Comparison of ENCODE assay signal across 9 cellular contexts in the genomic region with DNA sequence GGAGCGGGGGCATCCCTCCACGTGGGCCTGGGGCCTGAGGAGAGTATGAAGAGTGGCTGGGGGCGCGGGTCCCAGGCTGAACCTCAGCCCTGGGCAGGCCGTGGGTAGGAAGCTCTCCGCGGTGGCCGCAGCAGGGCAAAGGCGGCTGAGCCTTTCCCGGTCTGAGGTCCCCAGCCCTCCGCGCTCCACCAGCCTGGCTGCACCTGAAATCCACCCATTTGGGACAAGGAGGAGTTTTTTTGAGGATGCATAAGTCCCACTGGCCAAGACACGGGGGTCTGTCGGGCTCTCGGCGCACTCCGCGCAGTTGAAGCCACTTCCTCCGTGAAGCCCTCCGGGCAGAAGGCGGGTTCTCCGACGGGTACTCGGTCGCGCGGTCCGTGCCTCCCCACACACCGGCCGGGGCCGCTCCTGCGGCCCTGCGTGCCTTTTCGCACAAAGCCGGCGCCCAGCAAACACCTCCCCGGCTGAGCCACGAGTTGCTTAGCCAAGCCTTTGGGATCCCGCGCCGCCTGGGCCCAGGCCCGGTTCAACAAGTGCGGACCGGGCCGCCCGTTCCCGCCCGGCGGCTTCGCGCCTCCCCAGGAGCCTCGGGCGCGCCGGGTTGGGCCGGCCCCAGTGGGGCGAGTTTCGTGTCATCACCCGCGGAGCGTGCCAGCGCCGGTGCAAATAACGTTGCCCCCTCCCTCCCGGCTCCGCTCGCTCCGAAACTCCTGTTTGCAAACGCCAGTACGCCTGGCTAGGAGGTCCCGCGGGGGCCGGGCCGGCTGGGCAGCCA. TPM values are rescaled to one million over a fixed set of nuclear protein-coding genes. Genes with fewer than 3 reads are reported as not detected.
DNase-seq lines count a peak whose midpoint lies in the region; ATAC-seq lines count a peak whose summit lies in the region.
"Had no signal": no experiment of that assay in that cellular context is flagged by ENCODE, and none has a peak within 500 bp of the region (broad histone marks: within the 10 kb centered on the region; RNA-seq: fewer than 3 reads in every experiment).

No MANE protein-coding gene starts in this region.

- intact Hi-C loops in left colon (cut with DNase I, micrococcal nuclease): no loop called here

- peak; percentile 57 for DNase-seq in activated T-cell treated with anti-CD3 and anti-CD28 coated beads, Interleukin-2, amount 50 U/mL, for 1 hour
- DNase-seq in activated T-cell treated with anti-CD3 and anti-CD28 coated beads for 4 hours (no peak), left colon (no peak), foreskin melanocyte (no peak), hippocampal formation (lab: John Stamatoyannopoulos, UW) (no peak)
- no peak for DNase-seq in stimulated activated naive B cell treated with anti-CD40 and anti-IgM and Interleukin-4, amounts not matched to agents 10 μg/mL and 1 μg/mL and 100 μg/mL, for 72 hours
- DNase-seq: foreskin fibroblast had no signal

- peak overlapping the region; percentile 83 for H3K4me3 Mint-ChIP-seq in activated naive CD4-positive, alpha-beta T cell treated with anti-CD3 and anti-CD28 coated beads, Interleukin-2, amount 50 U/mL, for 24 hours
- peak overlapping the region; percentile 66 to 67 for H3K4me3 Mint-ChIP-seq in stimulated activated naive B cell treated with anti-CD40 and anti-IgM and Interleukin-4, amounts not matched to agents 10 μg/mL and 1 μg/mL and 100 μg/mL, for 72 hours

- no peak overlapping the region for H3K27ac Mint-ChIP-seq in activated naive CD4-positive, alpha-beta T cell treated with anti-CD3 and anti-CD28 coated beads, Interleukin-2, amount 50 U/mL, for 24 hours
- peak overlapping the region; percentile 83 for H3K27ac Mint-ChIP-seq in stimulated activated naive B cell treated with anti-CD40 and anti-IgM and Interleukin-4, amounts not matched to agents 10 μg/mL and 1 μg/mL and 100 μg/mL, for 72 hours

- no peaks in the 10 kb centered on the region for H3K36me3 Mint-ChIP-seq in activated naive CD4-positive, alpha-beta T cell treated with anti-CD3 and anti-CD28 coated beads, Interleukin-2, amount 50 U/mL, for 24 hours
- H3K36me3 Mint-ChIP-seq in stimulated activated naive B cell treated with anti-CD40 and anti-IgM and Interleukin-4, amounts not matched to agents 10 μg/mL and 1 μg/mL and 100 μg/mL, for 72 hours: peaks cover 0 to 2% of the 10 kb centered on the region in 2 donors

- ATAC-seq in left colon: peak; percentile 18
- ATAC-seq in stimulated activated naive B cell treated with anti-CD40 and anti-IgM and Interleukin-4, amounts not matched to agents 10 μg/mL and 1 μg/mL and 100 μg/mL, for 72 hours (replicated peaks): no peak
- no peak for ATAC-seq in GM18517 (IDR thresholded peaks at IDR 0.05; ENCODE audit: unreplicated experiment)

- H3K4me1 Mint-ChIP-seq in activated naive CD4-positive, alpha-beta T cell treated with anti-CD3 and anti-CD28 coated beads, Interleukin-2, amount 50 U/mL, for 24 hours: peaks cover 14% of the 10 kb centered on the region
- H3K4me1 Mint-ChIP-seq in stimulated activated naive B cell treated with anti-CD40 and anti-IgM and Interleukin-4, amounts not matched to agents 10 μg/mL and 1 μg/mL and 100 μg/mL, for 72 hours: peaks cover 19 to 24% of the 10 kb centered on the region in 2 donors

- H3K27me3 Mint-ChIP-seq in activated naive CD4-positive, alpha-beta T cell treated with anti-CD3 and anti-CD28 coated beads, Interleukin-2, amount 50 U/mL, for 24 hours: peaks cover 31% of the 10 kb centered on the region
- H3K27me3 Mint-ChIP-seq in stimulated activated naive B cell treated with anti-CD40 and anti-IgM and Interleukin-4, amounts not matched to agents 10 μg/mL and 1 μg/mL and 100 μg/mL, for 72 hours: peaks cover 40 to 55% of the 10 kb centered on the region in 2 donors

- no peaks in the 10 kb centered on the region for H3K9me3 Mint-ChIP-seq in activated naive CD4-positive, alpha-beta T cell treated with anti-CD3 and anti-CD28 coated beads, Interleukin-2, amount 50 U/mL, for 24 hours
- no peaks in the 10 kb centered on the region for H3K9me3 Mint-ChIP-seq in stimulated activated naive B cell treated with anti-CD40 and anti-IgM and Interleukin-4, amounts not matched to agents 10 μg/mL and 1 μg/mL and 100 μg/mL, for 72 hours

RNA-seq across cellular contexts. Expression of a gene that starts 0.7 kb away (rescaled TPM):
- 10 to 100 TPM; 29.5 to 35.9 TPM for total RNA-seq in left colon

RNA-seq across cellular contexts. Expression of a gene that starts 5.4 kb away (rescaled TPM):
- total RNA-seq in left colon: 10 to 100 TPM; 21.7 to 22.4 TPM

RNA-seq across cellular contexts. Expression of a gene that starts 47.6 kb away (rescaled TPM):
- total RNA-seq in left colon: 1 to 10 TPM; 1.6 to 3.8 TPM
